Comparison of ENCODE assay signal across 28 cellular contexts in the genomic region with DNA sequence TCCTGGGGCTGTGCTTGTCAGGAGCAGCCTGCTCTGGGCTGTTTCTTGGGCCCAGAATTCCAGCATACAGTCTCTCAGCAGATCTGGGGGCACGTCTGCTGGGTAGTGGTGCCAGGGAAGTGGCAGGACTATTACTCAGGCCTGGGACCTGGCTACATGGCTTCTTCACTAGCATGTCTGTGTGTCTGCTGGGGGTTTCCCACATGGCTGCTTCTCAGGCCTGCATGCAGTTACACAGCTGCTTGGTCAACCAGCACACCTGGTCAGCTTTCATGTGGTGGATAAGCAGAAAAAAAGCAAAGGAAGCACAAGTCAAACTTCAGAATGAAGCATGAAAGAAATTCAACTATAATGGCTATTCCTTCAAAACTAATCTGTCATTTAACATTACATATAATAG.
"Had no signal": no experiment of that assay in that cellular context is flagged by ENCODE, and none has a peak within 500 bp of the region (broad histone marks: within the 10 kb centered on the region; RNA-seq: fewer than 3 reads in every experiment).

No MANE protein-coding gene starts in this region.

- ATAC-seq: activated CD8-positive, alpha-beta memory T cell treated with anti-CD3 and anti-CD28 coated beads, Interleukin-2, amount 10 ng/mL, durations not matched to agents 7 days and 5 days; activated naive CD8-positive, alpha-beta T cell treated with anti-CD3 and anti-CD28 coated beads, Interleukin-2, amount 50 U/mL, for 24 hours had no signal

- DNase-seq: activated CD4-positive, alpha-beta memory T cell treated with anti-CD3 and anti-CD28 coated beads, Interleukin-2, amount 10 ng/mL, durations not matched to agents 7 days and 5 days; activated CD4-positive, alpha-beta T cell treated with anti-CD3 and anti-CD28 coated beads for 1 hour; activated CD4-positive, alpha-beta T cell treated with anti-CD3 and anti-CD28 coated beads for 48 hours; activated CD4-positive, CD25-positive, alpha-beta regulatory T cell; activated CD8-positive, alpha-beta memory T cell treated with anti-CD3 and anti-CD28 coated beads for 24 hours; activated CD8-positive, alpha-beta memory T cell treated with anti-CD3 and anti-CD28 coated beads, Interleukin-2, amount 10 ng/mL, durations not matched to agents 7 days and 5 days; activated CD8-positive, alpha-beta memory T cell treated with anti-CD3 and anti-CD28 coated beads, Interleukin-2, amount 50 U/mL, for 48 hours; activated effector memory CD4-positive, alpha-beta T cell treated with Interleukin-2 at 50 U/mL for 16 hours; activated naive CD4-positive, alpha-beta T cell treated with anti-CD3 and anti-CD28 coated beads, Interleukin-2, amount 10 ng/mL, durations not matched to agents 7 days and 5 days; activated naive CD8-positive, alpha-beta T cell treated with anti-CD3 and anti-CD28 coated beads, Interleukin-2, amount 50 U/mL, for 24 hours; activated T-cell treated with anti-CD3 and anti-CD28 coated beads, Interleukin-2, amount 50 U/mL, for 48 hours; anterior cingulate cortex; brain microvascular endothelial cell; KBM-7; NCI-H1092; NCI-H146; NCI-H187; NCI-H2081; NCI-H226; NCI-H524 treated with DMSO at 0.1 percent for 48 hours; NCI-H748 treated with DMSO at 0.1 percent for 48 hours; NK-92 treated with Interleukin-12 subunit alpha and Interleukin-12 subunit beta, amount 100 ng/mL, for 24 hours; Right ventricle myocardium superior; SW 1271; T-helper 1 cell; T-helper 2 cell; T-helper 9 cell; WERI-Rb-1 had no signal

- H3K27ac ChIP-seq: brain microvascular endothelial cell, WERI-Rb-1 had no signal

- H3K36me3 ChIP-seq: brain microvascular endothelial cell, WERI-Rb-1 had no signal

- H3K27me3 ChIP-seq: brain microvascular endothelial cell had no signal
